ENCODE assay signal across 21 cellular contexts in genomic region chr5:155836404-155836803, GRCh38.
"Had no signal": no experiment of that assay in that cellular context is flagged by ENCODE, and none has a peak within 500 bp of the region (broad histone marks: within the 10 kb centered on the region; RNA-seq: fewer than 3 reads in every experiment).

No MANE protein-coding gene starts in this region.

- H3K9me3 Mint-ChIP-seq: dendritic cell treated with granulocyte-macrophage colony-stimulating factor and Interleukin-4, amounts not matched to agents 40 ng/mL and 50 ng/mL, for 4 days; mesothelial cell of epicardium; naive B cell; naive thymus-derived CD8-positive, alpha-beta T cell had no signal

- H3K4me1 Mint-ChIP-seq: naive B cell; naive thymus-derived CD8-positive, alpha-beta T cell had no signal

- H3K4me3 Mint-ChIP-seq: dendritic cell treated with granulocyte-macrophage colony-stimulating factor and Interleukin-4, amounts not matched to agents 40 ng/mL and 50 ng/mL, for 4 days; mesothelial cell of epicardium; naive B cell; naive thymus-derived CD8-positive, alpha-beta T cell had no signal

- H3K27me3 Mint-ChIP-seq: dendritic cell treated with granulocyte-macrophage colony-stimulating factor and Interleukin-4, amounts not matched to agents 40 ng/mL and 50 ng/mL, for 4 days; naive B cell had no signal

- H3K36me3 Mint-ChIP-seq: immature natural killer cell; mesothelial cell of epicardium; naive B cell; naive thymus-derived CD8-positive, alpha-beta T cell had no signal

- H3K27ac Mint-ChIP-seq: dendritic cell treated with granulocyte-macrophage colony-stimulating factor and Interleukin-4, amounts not matched to agents 40 ng/mL and 50 ng/mL, for 4 days; mesothelial cell of epicardium; naive B cell had no signal

- DNase-seq: colonic mucosa; cortex of kidney; effector CD8-positive, alpha-beta T cell; foreskin keratinocyte; heart left ventricle; hypothalamus; immature natural killer cell; islet precursor cell; kidney; kidney glomerular epithelial cell; left colon; left ventricle myocardium inferior; lower lobe of right lung; mesenchymal stem cell; mucosa of descending colon; naive B cell; naive thymus-derived CD8-positive, alpha-beta T cell had no signal

- ATAC-seq: foreskin keratinocyte; gastroesophageal sphincter; left colon; left lobe of liver; lower lobe of right lung; mucosa of descending colon; naive thymus-derived CD8-positive, alpha-beta T cell had no signal
